ENCODE assay signal across 10 cellular contexts in the genomic region with DNA sequence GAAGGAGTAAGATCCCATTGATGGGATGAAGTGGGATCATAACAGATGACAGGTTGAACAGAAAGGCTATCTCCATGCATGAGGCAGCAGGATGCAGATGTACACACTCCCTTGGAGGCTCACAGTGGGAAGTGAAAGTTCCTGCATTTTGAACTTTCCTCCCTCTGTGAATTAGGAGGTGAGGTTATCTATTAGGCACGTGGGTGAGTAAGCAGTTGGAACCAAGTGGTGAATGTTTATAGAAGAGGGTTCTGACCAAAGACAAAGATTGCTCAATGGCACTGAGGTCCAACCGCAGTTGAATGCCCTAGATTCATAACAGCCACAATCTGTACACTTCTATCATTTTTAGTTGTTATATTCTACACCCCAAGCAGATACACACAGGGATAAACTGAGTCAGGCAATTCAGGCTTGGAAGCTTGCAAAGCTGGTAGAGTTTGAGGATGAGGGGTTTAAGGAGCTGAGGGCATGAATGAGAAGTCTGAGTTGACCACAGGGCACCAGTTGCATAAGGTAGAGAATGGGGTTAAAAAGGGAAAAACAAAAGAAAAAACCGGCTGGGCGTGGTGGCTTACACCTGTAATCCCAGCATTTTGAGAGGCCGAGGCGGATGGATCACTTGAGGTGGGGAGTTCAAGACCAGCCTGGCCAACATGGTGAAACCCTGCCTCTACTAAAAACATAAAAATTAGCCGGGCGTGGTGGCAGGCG. TPM values are rescaled to one million over a fixed set of nuclear protein-coding genes. Genes with fewer than 3 reads are reported as not detected.
DNase-seq lines count a peak whose midpoint lies in the region; ATAC-seq and TF ChIP-seq lines count a peak whose summit lies in the region.
"Had no signal": no experiment of that assay in that cellular context is flagged by ENCODE, and none has a peak within 500 bp of the region (broad histone marks: within the 10 kb centered on the region; RNA-seq: fewer than 3 reads in every experiment).

No MANE protein-coding gene starts in this region.

- H3K4me1 Mint-ChIP-seq in activated naive CD8-positive, alpha-beta T cell (ENCODE audit: low read depth): peaks cover 43% of the 10 kb centered on the region

- H3K9me3 ChIP-seq in lower lobe of right lung: no peaks in the 10 kb centered on the region

- H3K27me3 ChIP-seq in lower lobe of right lung (ENCODE audit: low read depth): no peaks in the 10 kb centered on the region

- H3K4me1 ChIP-seq in lower lobe of right lung: peaks cover 26% of the 10 kb centered on the region

- DNase-seq in AML-193 (lab: John Stamatoyannopoulos, UW) (peak; percentile 49 to 62), HS-27A (ENCODE audit: low read depth) (peak; percentile 85), lower lobe of right lung (no peak), OCI-M2 (lab: John Stamatoyannopoulos, UW; ENCODE audit: unreplicated experiment) (no peak), OCI-M1 (lab: John Stamatoyannopoulos, UW) (no peak), occipital lobe (lab: John Stamatoyannopoulos, UW) (no peak)

- H3K4me3 Mint-ChIP-seq in activated naive CD8-positive, alpha-beta T cell: peak overlapping the region; percentile 17

- H3K27me3 Mint-ChIP-seq in activated naive CD8-positive, alpha-beta T cell: no peaks in the 10 kb centered on the region
- H3K27me3 Mint-ChIP-seq: progenitor cell of endocrine pancreas had no signal

- TF ChIP-seq CTCF in lower lobe of right lung (IDR thresholded peaks at IDR 0.05): no peak

- ATAC-seq in lower lobe of right lung: peak; percentile 37 to 52
- ATAC-seq in GM18502 (IDR thresholded peaks at IDR 0.05; ENCODE audit: poor library complexity, unreplicated experiment): no peak

- H3K36me3 Mint-ChIP-seq in activated naive CD8-positive, alpha-beta T cell: peaks cover 29% of the 10 kb centered on the region

- no peaks in the 10 kb centered on the region for H3K9me3 Mint-ChIP-seq in activated naive CD8-positive, alpha-beta T cell (ENCODE audit: low read depth)

- no peak overlapping the region for H3K4me3 ChIP-seq in lower lobe of right lung

- H3K27ac Mint-ChIP-seq in activated naive CD8-positive, alpha-beta T cell: peak overlapping the region; percentile 42
- H3K27ac Mint-ChIP-seq: progenitor cell of endocrine pancreas had no signal

- intact Hi-C loops in lower lobe of right lung (cut with DNase I): no loop called here

- H3K36me3 ChIP-seq in lower lobe of right lung: no peaks in the 10 kb centered on the region

- no peak overlapping the region for H3K27ac ChIP-seq in lower lobe of right lung
- H3K27ac ChIP-seq: epithelial cell of prostate had no signal

RNA-seq across cellular contexts. Expression of gene KCMF1, which starts 7.1 kb away (rescaled TPM):
- total RNA-seq in lower lobe of right lung (64.2 TPM), occipital lobe (48.8 TPM)

RNA-seq across cellular contexts. Expression of gene TMSB10, which starts 58.4 kb away (rescaled TPM):
- total RNA-seq in lower lobe of right lung (1,739 TPM), occipital lobe (2,498 TPM)

Comparison
In these comparisons a context has a peak if more than half of its experiments do, and no peak if none do; other contexts are left out.
1. DNase-seq: peak in AML-193 (2 of 2) and HS-27A (single experiment); none in lower lobe of right lung (single experiment), OCI-M2 (single experiment), OCI-M1 (single experiment) and occipital lobe (single experiment).